ENCODE assay signal across 1 cellular context in genomic region chr10:61286695-61287094, GRCh38.
A peak's percentile ranks its signal among the peaks of the same experiment; 100 is the strongest.
TF ChIP-seq lines count a peak whose summit lies in the region.

No MANE protein-coding gene starts in this region.

TF ChIP-seq in GM12878, 131 proteins besides CTCF, POLR2A, EP300 and RAD21 (continued from another document):
- TF ChIP-seq PRDM15 (CRISPR knock-in tag; IDR thresholded peaks at IDR 0.05) (no peak), HSF1 (IDR thresholded peaks at IDR 0.05; ENCODE audit: low read depth, low read length) (no peak), PML (IDR thresholded peaks at IDR 0.05; ENCODE audit: low read length) (peak; percentile 70; the same call in 1 of the 2 replicates), STAT1 (conservative IDR thresholded peaks at IDR 0.05) (no peak), TCF12 (IDR thresholded peaks at IDR 0.05; ENCODE audit: low read depth, low read length) (no peak), JUND (IDR thresholded peaks at IDR 0.05; ENCODE audit: low read depth, low read length) (no peak), CUX1 (IDR thresholded peaks at IDR 0.05; ENCODE audit: insufficient replicate concordance, low read depth, low read length) (no peak), YBX1 (IDR thresholded peaks at IDR 0.05) (no peak), IKZF2 (IDR thresholded peaks at IDR 0.05) (peak; percentile 85 to 91), ZSCAN29 (IDR thresholded peaks at IDR 0.05) (no peak), TAF1 (IDR thresholded peaks at IDR 0.05; ENCODE audit: borderline replicate concordance, low read depth, low read length) (no peak), ATF3 (IDR thresholded peaks at IDR 0.05; ENCODE audit: borderline replicate concordance, extremely low read depth, low read depth, low read length) (no peak), E4F1 (IDR thresholded peaks at IDR 0.05; ENCODE audit: borderline replicate concordance, partially characterized antibody) (no peak), IKZF1 (conservative IDR thresholded peaks at IDR 0.05) (peak; percentile 74), MLLT1 (IDR thresholded peaks at IDR 0.05) (peak; percentile 87), CBX3 (IDR thresholded peaks at IDR 0.05; ENCODE audit: borderline replicate concordance, low read depth) (no peak), POLR2AphosphoS2 (IDR thresholded peaks at IDR 0.05; ENCODE audit: low read depth, low read length) (no peak), MTA2 (IDR thresholded peaks at IDR 0.05; ENCODE audit: low read depth) (peak; percentile 99), SIN3A (IDR thresholded peaks at IDR 0.05; ENCODE audit: low read depth, low read length) (no peak), NR2C1 (IDR thresholded peaks at IDR 0.05) (no peak), RCOR1 (conservative IDR thresholded peaks at IDR 0.05; ENCODE audit: low read depth, low read length) (no peak; the same call in 1 of the 2 replicates), ELK1 (IDR thresholded peaks at IDR 0.05; ENCODE audit: low read depth, low read length) (no peak), RUNX3 (IDR thresholded peaks at IDR 0.05; ENCODE audit: low read length) (peak; percentile 99), CREB1 (IDR thresholded peaks at IDR 0.05; ENCODE audit: low read depth) (peak; percentile 57; the same call in 1 of the 2 replicates), HDAC6 (IDR thresholded peaks at IDR 0.05; ENCODE audit: unreplicated experiment) (no peak), KAT2A (conservative IDR thresholded peaks at IDR 0.05; ENCODE audit: control insufficient read depth, low read depth, low read length) (no peak), SP1 (IDR thresholded peaks at IDR 0.05; ENCODE audit: low read depth, low read length) (no peak), ESRRA (IDR thresholded peaks at IDR 0.05; ENCODE audit: low read length) (no peak), ATF7 (IDR thresholded peaks at IDR 0.05; ENCODE audit: low read depth) (peak; percentile 93), PAX8 (IDR thresholded peaks at IDR 0.05) (no peak), SMC3 (IDR thresholded peaks at IDR 0.05; ENCODE audit: borderline replicate concordance, low read length) (no peak), USF2 (IDR thresholded peaks at IDR 0.05; ENCODE audit: borderline replicate concordance, low read depth, low read length) (no peak), SRF (IDR thresholded peaks at IDR 0.05; ENCODE audit: low read depth in 2 of 2, low read length in 2 of 2) (no peak), RB1 (IDR thresholded peaks at IDR 0.05; ENCODE audit: borderline replicate concordance) (no peak), LARP7 (IDR thresholded peaks at IDR 0.05) (no peak), BCLAF1 (IDR thresholded peaks at IDR 0.05) (no peak), CHD4 (IDR thresholded peaks at IDR 0.05) (no peak), BHLHE40 (IDR thresholded peaks at IDR 0.05; ENCODE audit: borderline replicate concordance in 1 of 2, low read depth in 2 of 2, low read length in 1 of 2) (peak; percentile 88 to 90), USF1 (IDR thresholded peaks at IDR 0.05; ENCODE audit: borderline replicate concordance, extremely low read length, insufficient read depth, low read depth, low read length) (no peak)
